ENCODE assay signal across 10 cellular contexts in the genomic region with DNA sequence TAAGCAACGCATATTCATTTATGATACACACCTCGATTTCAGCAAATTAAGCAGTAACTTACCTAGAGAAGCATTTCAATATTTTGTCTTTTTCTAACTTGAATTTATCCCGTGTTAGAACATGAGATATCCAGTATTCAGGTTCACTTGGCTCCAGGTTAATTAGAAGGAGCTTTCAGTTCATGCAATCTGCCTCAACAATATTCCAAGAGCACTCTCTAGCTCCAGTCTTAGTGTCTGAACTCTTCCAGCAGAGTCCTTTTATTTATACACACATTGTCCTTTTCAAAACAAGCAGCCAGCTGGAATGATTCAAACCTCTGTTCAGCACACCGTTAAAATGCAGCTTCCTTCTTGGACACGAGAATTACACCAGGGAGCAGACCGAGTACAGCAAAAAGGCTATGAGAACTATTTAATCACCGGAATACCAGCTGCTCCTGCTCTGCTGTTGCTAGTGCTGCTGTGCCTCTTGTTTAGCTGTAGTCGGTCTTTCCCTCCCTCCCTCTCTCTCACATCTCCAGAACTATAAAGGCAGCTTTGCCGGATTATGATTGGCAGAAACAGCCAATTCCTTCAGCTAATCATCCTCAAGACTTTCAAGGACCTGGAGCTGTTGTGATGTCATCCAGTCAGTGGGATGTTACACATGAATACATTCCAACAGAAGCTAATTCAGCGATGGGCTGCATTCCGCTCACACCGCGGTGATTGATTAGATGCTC. TPM values are rescaled to one million over a fixed set of nuclear protein-coding genes. Genes with fewer than 3 reads are reported as not detected.
DNase-seq lines count a peak whose midpoint lies in the region; ATAC-seq, FAIRE-seq and TF ChIP-seq lines count a peak whose summit lies in the region.
"Had no signal": no experiment of that assay in that cellular context is flagged by ENCODE, and none has a peak within 500 bp of the region (broad histone marks: within the 10 kb centered on the region; RNA-seq: fewer than 3 reads in every experiment).

A gene (minus strand): TSS at position 239 of the 725 bp plus-strand sequence. CDS start 36,584 bp downstream, outside the sequence.

- H3K4me3 ChIP-seq in astrocyte (ENCODE audit: insufficient read depth, low read depth, low read length), result peak within 1 kb of the TSS; percentile 55
- peak within 1 kb of the TSS in 1 of 2 experiments; percentile 68 for H3K4me3 ChIP-seq in mesenchymal stem cell (ENCODE audit: insufficient read depth in 1 of 2, low read depth in 1 of 2, low read length in 2 of 2)

- no peak within 1 kb of the TSS for H2BK5ac ChIP-seq in mesenchymal stem cell (ENCODE audit: low read depth, low read length, poor library complexity, severe bottlenecking)

- ATAC-seq in GM21619 (IDR thresholded peaks at IDR 0.05; ENCODE audit: unreplicated experiment) (no peak), Right ventricle myocardium inferior (no peak)

- H2BK120ac ChIP-seq in mesenchymal stem cell (ENCODE audit: low read depth, low read length), result no peak within 1 kb of the TSS

- H3K27ac ChIP-seq in astrocyte (ENCODE audit: low read depth, low read length) (peak within 1 kb of the TSS; percentile 2), mesenchymal stem cell (ENCODE audit: low read length, poor library complexity, severe bottlenecking) (peak within 1 kb of the TSS; percentile 35)
- H3K27ac ChIP-seq: heart left ventricle had no signal

- no peak within 1 kb of the TSS for H3K18ac ChIP-seq in mesenchymal stem cell (ENCODE audit: low read depth in 1 of 2, low read length in 2 of 2)

- H2BK15ac ChIP-seq in mesenchymal stem cell (ENCODE audit: low read depth, poor library complexity, severe bottlenecking), result no peak within 1 kb of the TSS

- FAIRE-seq in astrocyte (lab: Jason Lieb, UNC), result no peak

- no peaks in the 10 kb centered on the region for H3K9me3 Mint-ChIP-seq in astrocyte (ENCODE audit: unreplicated experiment)

- H3K9ac ChIP-seq in astrocyte (ENCODE audit: low read length), result peak within 1 kb of the TSS; percentile 59
- H3K9ac ChIP-seq in mesenchymal stem cell (ENCODE audit: low read length), result peak within 1 kb of the TSS; percentile 48

- H3K27ac Mint-ChIP-seq in astrocyte (ENCODE audit: unreplicated experiment), result no peak within 1 kb of the TSS
- H3K27ac Mint-ChIP-seq: CD14-positive monocyte had no signal

- H2BK12ac ChIP-seq in mesenchymal stem cell (ENCODE audit: low read length in 2 of 2), result no peak within 1 kb of the TSS

- H3K4me1 ChIP-seq in astrocyte (ENCODE audit: insufficient read depth, low read length), result peaks cover 4% of the 10 kb centered on the region
- H3K4me1 ChIP-seq in mesenchymal stem cell (ENCODE audit: control insufficient read depth, insufficient read depth, low read depth, low read length), result no peaks in the 10 kb centered on the region
- H3K4me1 ChIP-seq: heart left ventricle had no signal

- peaks cover 2% of the 10 kb centered on the region for H3K4me1 Mint-ChIP-seq in astrocyte (ENCODE audit: low read depth, unreplicated experiment)
- H3K4me1 Mint-ChIP-seq: CD14-positive monocyte had no signal

- H4K8ac ChIP-seq in mesenchymal stem cell (ENCODE audit: low read length), result peak within 1 kb of the TSS; percentile 54

- no peaks in the 10 kb centered on the region for H3K27me3 Mint-ChIP-seq in astrocyte (ENCODE audit: low read depth, unreplicated experiment)

- WGBS in mesenchymal stem cell, result 61% methylated on average over 13 of the region's 13 CpGs

- H2AK5ac ChIP-seq in mesenchymal stem cell (ENCODE audit: low read length, severe bottlenecking), result no peak within 1 kb of the TSS

- H3K14ac ChIP-seq in mesenchymal stem cell (ENCODE audit: low read length in 2 of 2), result no peak within 1 kb of the TSS

- H3K4ac ChIP-seq in mesenchymal stem cell (ENCODE audit: low read depth in 1 of 2, low read length in 2 of 2), result no peak within 1 kb of the TSS

- H4K91ac ChIP-seq in mesenchymal stem cell (ENCODE audit: low read length), result no peak within 1 kb of the TSS

- H4K20me1 ChIP-seq in astrocyte (ENCODE audit: insufficient read depth, low read length), result no peaks in the 10 kb centered on the region

- peak within 1 kb of the TSS; percentile 63 for H2AFZ ChIP-seq in astrocyte (ENCODE audit: low read depth, low read length)
- no peak within 1 kb of the TSS for H2AFZ ChIP-seq in mesenchymal stem cell (ENCODE audit: low read depth, low read length)

- H3K9me3 ChIP-seq in astrocyte (ENCODE audit: insufficient read depth, low read depth, low read length) (no peaks in the 10 kb centered on the region), mesenchymal stem cell (ENCODE audit: control insufficient read depth, low read length) (no peaks in the 10 kb centered on the region)
- H3K9me3 ChIP-seq: heart left ventricle had no signal

- TF ChIP-seq CTCF in astrocyte (IDR thresholded peaks at IDR 0.05; ENCODE audit: insufficient read depth, low read depth, low read length), result no peak

- H3K36me3 ChIP-seq in astrocyte (ENCODE audit: insufficient read depth, low read length) (no peaks in the 10 kb centered on the region), mesenchymal stem cell (ENCODE audit: control insufficient read depth in 1 of 2, insufficient read depth in 2 of 2, low read depth in 1 of 2, low read length in 2 of 2) (no peaks in the 10 kb centered on the region)
- H3K36me3 ChIP-seq: heart left ventricle had no signal

- no peaks in the 10 kb centered on the region for H3K79me1 ChIP-seq in mesenchymal stem cell (replicated peaks; ENCODE audit: low read length, poor library complexity, severe bottlenecking)

- no peak within 1 kb of the TSS for H3K4me3 Mint-ChIP-seq in astrocyte (ENCODE audit: unreplicated experiment)
- H3K4me3 Mint-ChIP-seq: CD14-positive monocyte had no signal

- H3K23ac ChIP-seq in mesenchymal stem cell (ENCODE audit: low read length in 2 of 2), result no peak within 1 kb of the TSS

- H3K36me3 Mint-ChIP-seq in astrocyte (ENCODE audit: low read depth, unreplicated experiment), result no peaks in the 10 kb centered on the region
- H3K36me3 Mint-ChIP-seq: CD14-positive monocyte had no signal

- H3K27me3 ChIP-seq in astrocyte (ENCODE audit: insufficient read depth, low read length) (no peaks in the 10 kb centered on the region), mesenchymal stem cell (ENCODE audit: control insufficient read depth in 1 of 2, insufficient read depth in 1 of 2, low read length in 2 of 2) (no peaks in the 10 kb centered on the region)
- H3K27me3 ChIP-seq: heart left ventricle had no signal

- intact Hi-C loops in Right ventricle myocardium inferior (cut with DNase I), result no loop called here

- H3K79me2 ChIP-seq in astrocyte (ENCODE audit: insufficient read depth, low read length), result no peaks in the 10 kb centered on the region

- DNase-seq in AG08396 (ENCODE audit: low spot score), result peak; percentile 5
- peak; percentile 84 for DNase-seq in NCI-H146 treated with DMSO at 0.1 percent for 48 hours (lab: John Stamatoyannopoulos, UW; ENCODE audit: unreplicated experiment)
- peak; percentile 77 for DNase-seq in astrocyte (ENCODE audit: low read depth)
- peak; percentile 46 for DNase-seq in mesenchymal stem cell
- DNase-seq in effector CD8-positive, alpha-beta T cell (lab: John Stamatoyannopoulos, UW), result no peak
- DNase-seq in NOMO-1 (lab: John Stamatoyannopoulos, UW; ENCODE audit: unreplicated experiment in 2 of 2), result no peak
- DNase-seq in Right ventricle myocardium inferior (ENCODE audit: missing footprints), result no peak

- peak within 1 kb of the TSS; percentile 84 for H3K4me2 ChIP-seq in astrocyte (ENCODE audit: low read length)
- H3K4me2 ChIP-seq in mesenchymal stem cell (ENCODE audit: low read length, poor library complexity, severe bottlenecking), result peak within 1 kb of the TSS; percentile 74

RNA-seq across cellular contexts. Expression of the gene that starts here (rescaled TPM):
- total RNA-seq in astrocyte (not detected in 2 replicates), Right ventricle myocardium inferior (not detected)
- not detected for polyA plus RNA-seq in mesenchymal stem cell (2013, experiment 1 of 2)
- polyA plus RNA-seq in mesenchymal stem cell (2013, experiment 2 of 2), result not detected
- total RNA-seq: heart left ventricle had no signal
- polyA plus RNA-seq: CD14-positive monocyte, heart left ventricle had no signal

Comparison
In these comparisons a context has a peak if more than half of its experiments do, and no peak if none do; other contexts are left out.
1. Peak in DNase-seq, H3K4me3 ChIP-seq, H3K27ac ChIP-seq, H3K9ac ChIP-seq and H3K4me2 ChIP-seq in astrocyte; RNA of the gene not detected or under 1 TPM.
2. DNase-seq: peak in AG08396 (single experiment), NCI-H146 treated with DMSO at 0.1 percent for 48 hours (single experiment) and mesenchymal stem cell (single experiment); none in effector CD8-positive, alpha-beta T cell (single experiment), NOMO-1 (0 of 2) and Right ventricle myocardium inferior (single experiment).